10 cellular contexts compared by ENCODE assay signal in the genomic region with DNA sequence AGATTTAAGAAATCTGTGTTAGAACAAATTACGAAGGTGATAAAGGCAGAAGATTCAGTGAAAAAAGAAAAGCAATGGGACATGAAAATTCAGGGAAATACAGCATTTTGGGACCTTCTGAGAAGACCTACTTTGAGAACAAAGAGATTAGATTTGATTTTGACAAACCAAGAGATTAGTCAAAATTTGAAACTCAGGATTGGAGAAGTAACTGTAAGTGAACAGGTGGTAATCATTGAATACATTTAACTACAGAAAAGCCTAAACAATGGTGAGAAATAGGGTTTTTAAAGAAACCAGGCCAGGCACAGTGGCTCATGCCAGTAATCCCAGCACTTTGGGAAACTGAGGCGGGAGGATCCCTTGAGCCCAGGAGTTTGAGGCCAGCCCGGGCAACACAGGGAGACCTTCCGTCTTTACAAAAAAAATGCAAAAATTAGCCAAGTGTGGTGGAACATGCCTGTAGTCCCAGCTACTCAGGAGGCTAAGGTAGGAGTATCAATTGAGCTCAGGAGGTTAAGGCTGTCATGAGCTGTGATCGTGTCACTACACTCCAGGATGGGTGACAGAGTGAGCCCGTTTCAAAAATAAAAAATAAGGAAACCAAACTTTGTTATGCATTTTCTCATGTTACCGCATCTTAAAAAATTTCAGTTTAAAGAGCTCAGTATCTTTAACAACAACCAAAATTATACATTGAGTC. TPM values are rescaled to one million over a fixed set of nuclear protein-coding genes. Genes with fewer than 3 reads are reported as not detected.
A peak's percentile ranks its signal among the peaks of the same experiment; 100 is the strongest.
DNase-seq lines count a peak whose midpoint lies in the region; ATAC-seq and TF ChIP-seq lines count a peak whose summit lies in the region.
"Had no signal": no experiment of that assay in that cellular context is flagged by ENCODE, and none has a peak within 500 bp of the region (broad histone marks: within the 10 kb centered on the region; RNA-seq: fewer than 3 reads in every experiment).

No MANE protein-coding gene starts in this region.

- no peak overlapping the region for H4K5ac ChIP-seq in mesendoderm (ENCODE audit: low read length)

- DNase-seq in PC-9: no peak
- no peak for DNase-seq in mesendoderm
- no peak for DNase-seq in cortex of kidney (lab: John Stamatoyannopoulos, UW)
- DNase-seq in AG08396 (ENCODE audit: low spot score): no peak
- DNase-seq in SKM-1 treated with dmso at 0.1 percent for 144 hours (lab: John Stamatoyannopoulos, UW; ENCODE audit: unreplicated experiment): no peak
- DNase-seq: Karpas-422 had no signal

- H2BK5ac ChIP-seq in mesendoderm (ENCODE audit: low read length): peak overlapping the region; percentile 82

- peak overlapping the region; percentile 71 for H3K56ac ChIP-seq in mesendoderm (ENCODE audit: low read length)

- H3K9me2 ChIP-seq in DOHH2 (replicated peaks; ENCODE audit: control insufficient read depth, low read length): no peaks in the 10 kb centered on the region
- H3K9me2 ChIP-seq in PC-9 (ENCODE audit: insufficient read depth): no peaks in the 10 kb centered on the region

- H4K20me1 ChIP-seq in DOHH2 (ENCODE audit: control insufficient read depth, insufficient read depth, low read depth, low read length) (no peaks in the 10 kb centered on the region), PC-9 (ENCODE audit: insufficient read depth) (no peaks in the 10 kb centered on the region)

- no peaks in the 10 kb centered on the region for H3K36me3 ChIP-seq in DOHH2 (ENCODE audit: control insufficient read depth, low read length)
- no peaks in the 10 kb centered on the region for H3K36me3 ChIP-seq in PC-9 (ENCODE audit: low read depth)
- no peaks in the 10 kb centered on the region for H3K36me3 ChIP-seq in mesendoderm (ENCODE audit: control insufficient read depth, insufficient read depth, low read length)

- TF ChIP-seq CTCF in DOHH2 (IDR thresholded peaks at IDR 0.05; ENCODE audit: low read depth, low read length, poor library complexity, severe bottlenecking) (no peak), PC-9 (conservative IDR thresholded peaks at IDR 0.05) (no peak)

- H2AK5ac ChIP-seq in mesendoderm (ENCODE audit: low read length): no peak overlapping the region

- H3K9ac ChIP-seq in mesendoderm (ENCODE audit: low read length): no peak overlapping the region

- H3K4me3 ChIP-seq in DOHH2 (ENCODE audit: low read length) (peak overlapping the region; percentile 63), PC-9 (peak overlapping the region; percentile 43), mesendoderm (ENCODE audit: low read length) (no peak overlapping the region)
- H3K4me3 ChIP-seq: hepatocyte had no signal

- H3K27me3 ChIP-seq in DOHH2 (ENCODE audit: control insufficient read depth, low read length) (no peaks in the 10 kb centered on the region), PC-9 (ENCODE audit: insufficient read depth, low read depth) (no peaks in the 10 kb centered on the region), mesendoderm (ENCODE audit: insufficient read depth, low read length, poor library complexity) (no peaks in the 10 kb centered on the region)
- H3K27me3 ChIP-seq: hepatocyte had no signal

- no peak overlapping the region for H3K4ac ChIP-seq in mesendoderm (ENCODE audit: low read depth, low read length)

- peaks cover 27% of the 10 kb centered on the region for H3K4me1 ChIP-seq in DOHH2 (ENCODE audit: control insufficient read depth, low read length)
- peaks cover 43% of the 10 kb centered on the region for H3K4me1 ChIP-seq in PC-9 (replicated peaks; ENCODE audit: insufficient read depth)
- H3K4me1 ChIP-seq in mesendoderm (ENCODE audit: control insufficient read depth, low read depth, low read length): peaks cover 10% of the 10 kb centered on the region

- H2BK15ac ChIP-seq in mesendoderm (replicated peaks; ENCODE audit: low read depth): peak overlapping the region; percentile 85

- H3K4me2 ChIP-seq in DOHH2 (ENCODE audit: low read length) (peak overlapping the region; percentile 85), PC-9 (peak overlapping the region; percentile 65), mesendoderm (ENCODE audit: low read length) (no peak overlapping the region)
- H3K4me2 ChIP-seq: hepatocyte had no signal

- CTCF ChIA-PET in PC-9 (lab: Charles Lee): no interaction called here

- BruUV-seq in PC-9 (replicated peaks; lab: Mats Ljungman, UMichigan): TSS peak; percentile 91

- WGBS in mesendoderm (ENCODE audit: extremely low coverage, insufficient coverage, low lambda C conversion rate): no CpG with 5 or more reads among the region's 7 CpGs

- peak overlapping the region; percentile 76 for H4K8ac ChIP-seq in mesendoderm (ENCODE audit: low read depth, low read length)

- peak overlapping the region; percentile 53 for H3K27ac ChIP-seq in DOHH2 (ENCODE audit: low read depth, low read length)
- peak overlapping the region; percentile 85 for H3K27ac ChIP-seq in PC-9
- peak overlapping the region; percentile 56 for H3K27ac ChIP-seq in mesendoderm (ENCODE audit: low read depth, low read length)
- H3K27ac ChIP-seq: hepatocyte had no signal

- peak overlapping the region; percentile 58 for H2AFZ ChIP-seq in PC-9
- H2AFZ ChIP-seq: hepatocyte had no signal

- H3F3A ChIP-seq in DOHH2 (ENCODE audit: control insufficient read depth, insufficient read depth): no peaks in the 10 kb centered on the region
- H3F3A ChIP-seq in PC-9 (ENCODE audit: insufficient read depth, low read depth): peaks cover 23% of the 10 kb centered on the region

- H3K9me3 ChIP-seq in DOHH2 (ENCODE audit: control insufficient read depth, insufficient read depth, low read length): no peaks in the 10 kb centered on the region
- no peaks in the 10 kb centered on the region for H3K9me3 ChIP-seq in PC-9 (ENCODE audit: insufficient read depth, low read depth)

- H3K79me2 ChIP-seq in DOHH2 (ENCODE audit: control insufficient read depth, low read length): no peaks in the 10 kb centered on the region
- H3K79me2 ChIP-seq in PC-9 (ENCODE audit: low read depth): no peaks in the 10 kb centered on the region
- H3K79me2 ChIP-seq in mesendoderm (ENCODE audit: control insufficient read depth, insufficient read depth, low read length): no peaks in the 10 kb centered on the region
- H3K79me2 ChIP-seq: hepatocyte had no signal

- ATAC-seq in GM21717 (IDR thresholded peaks at IDR 0.05; ENCODE audit: unreplicated experiment) (peak; percentile 39), GM19395 (IDR thresholded peaks at IDR 0.05; ENCODE audit: unreplicated experiment) (no peak)

- H3K18ac ChIP-seq in mesendoderm (ENCODE audit: low read length): peak overlapping the region; percentile 90

- peak overlapping the region; percentile 64 for H2BK120ac ChIP-seq in mesendoderm (ENCODE audit: low read depth, low read length)

- no peak overlapping the region for H3K23ac ChIP-seq in mesendoderm (ENCODE audit: low read length)

- H3K79me1 ChIP-seq in mesendoderm (ENCODE audit: low read length): no peaks in the 10 kb centered on the region

- POLR2A ChIA-PET in PC-9 (lab: Charles Lee; ENCODE audit: unreplicated experiment): interaction anchor here (0.6 to 0.7 kb wide), 5 partner anchors 20 to 409 kb away, joined by 3 to 15 read pairs (median 7); no protein-coding TSS in a partner anchor

- intact Hi-C loops in PC-9 (cut with micrococcal nuclease; ENCODE audit: unreplicated experiment): no loop called here

RNA-seq across cellular contexts. Expression of gene SAV1, which starts 8.9 kb away (rescaled TPM):
- total RNA-seq in PC-9 (2021): 37.1 and 40.7 TPM in 2 replicates
- polyA plus RNA-seq in mesendoderm (2013, experiment 1 of 2): 56.9 TPM
- polyA plus RNA-seq in mesendoderm (2013, experiment 2 of 2): 57.0 TPM
